Comparison of ENCODE assay signal across 2 cellular contexts in genomic region chr20:50475879-50476292, GRCh38.
TF ChIP-seq lines count a peak whose summit lies in the region.

No MANE protein-coding gene starts in this region.

TF ChIP-seq in IMR-90, 13 proteins besides CTCF, POLR2A, EP300 and RAD21:
- TF ChIP-seq SMC3 (IDR thresholded peaks at IDR 0.05; ENCODE audit: low read depth, low read length) (no peak), RFX5 (IDR thresholded peaks at IDR 0.05; ENCODE audit: low read depth, low read length) (no peak), MAZ (IDR thresholded peaks at IDR 0.05; ENCODE audit: borderline replicate concordance, low read depth, low read length) (no peak), CEBPB (IDR thresholded peaks at IDR 0.05; ENCODE audit: low read depth, low read length) (no peak), USF2 (IDR thresholded peaks at IDR 0.05; ENCODE audit: low read depth, low read length) (no peak), CHD1 (IDR thresholded peaks at IDR 0.05; ENCODE audit: low read depth, low read length) (no peak), FOS (IDR thresholded peaks at IDR 0.05; ENCODE audit: low read depth, low read length) (no peak), NFE2L2 (IDR thresholded peaks at IDR 0.05; ENCODE audit: low read depth, low read length) (no peak), RCOR1 (IDR thresholded peaks at IDR 0.05; ENCODE audit: insufficient replicate concordance, low read length) (no peak), ELK1 (IDR thresholded peaks at IDR 0.05; ENCODE audit: borderline replicate concordance, low read depth, low read length) (no peak), MAFK (IDR thresholded peaks at IDR 0.05; ENCODE audit: low read depth, low read length) (no peak)

TF ChIP-seq in GM12878, 131 proteins besides CTCF, POLR2A, EP300 and RAD21:
- TF ChIP-seq NFIC (IDR thresholded peaks at IDR 0.05; ENCODE audit: low read depth, low read length) = no peak
- no peak for TF ChIP-seq ZBED1 (IDR thresholded peaks at IDR 0.05; ENCODE audit: borderline replicate concordance)
- peak in 1 of 2 experiments; percentile 6; a peak in 1 of 3 replicates for TF ChIP-seq EGR1 (IDR thresholded peaks at IDR 0.05; ENCODE audit: borderline replicate concordance in 1 of 2, low read depth in 2 of 2, low read length in 2 of 2)
- 0 out of 2 replicates have a peak, but pooled peaks have one; percentile 22 for TF ChIP-seq MLLT1 (IDR thresholded peaks at IDR 0.05)
- TF ChIP-seq TARDBP (IDR thresholded peaks at IDR 0.05; ENCODE audit: borderline replicate concordance) = no peak
- TF ChIP-seq YBX1 (IDR thresholded peaks at IDR 0.05) = no peak
